15 cellular contexts compared by ENCODE assay signal in genomic region chr22:33605201-33605600, GRCh38.
"Had no signal": no experiment of that assay in that cellular context is flagged by ENCODE, and none has a peak within 500 bp of the region (broad histone marks: within the 10 kb centered on the region; RNA-seq: fewer than 3 reads in every experiment).

No MANE protein-coding gene starts in this region.

- H3K27me3 Mint-ChIP-seq: activated naive CD8-positive, alpha-beta T cell treated with anti-CD3 and anti-CD28 coated beads, Interleukin-2, amount 10 ng/mL, durations not matched to agents 7 days and 5 days; natural killer cell treated with Interleukin-12 subunit alpha and Interleukin-12 subunit beta and Interleukin-15 and Interleukin-18, amount 100 ng/mL, for 72 hours had no signal

- DNase-seq: activated CD4-positive, alpha-beta T cell treated with anti-CD3 and anti-CD28 coated beads for 1 hour; activated CD4-positive, alpha-beta T cell treated with anti-CD3 and anti-CD28 coated beads, Interleukin-2, amount 50 U/mL, for 48 hours; activated naive CD8-positive, alpha-beta T cell treated with anti-CD3 and anti-CD28 coated beads, Interleukin-2, amount 10 ng/mL, durations not matched to agents 7 days and 5 days; activated T-cell treated with anti-CD3 and anti-CD28 coated beads, Interleukin-2, amount 50 U/mL, for 48 hours; aorta; immature natural killer cell; left colon; mammary epithelial cell; psoas muscle; stimulated activated CD4-positive, alpha-beta T cell treated with anti-CD3 and anti-CD28 coated beads, Interleukin-12 subunit alpha, Interleukin-12 subunit beta, amount 100 ng/mL, for 4 hours; stimulated activated naive CD4-positive, alpha-beta T cell treated with Interleukin-2 at 50 U/mL for 16 hours; SW 1271 had no signal

- H3K4me3 Mint-ChIP-seq: activated naive CD8-positive, alpha-beta T cell treated with anti-CD3 and anti-CD28 coated beads, Interleukin-2, amount 10 ng/mL, durations not matched to agents 7 days and 5 days; immature natural killer cell; natural killer cell treated with Interleukin-12 subunit alpha and Interleukin-12 subunit beta and Interleukin-15 and Interleukin-18, amount 100 ng/mL, for 72 hours; T-helper 2 cell treated with Interferon-gamma antibody and Interleukin-4, amounts not matched to agents 5 μg/mL and 100 μg/mL, for 36 hours had no signal

- H3K36me3 Mint-ChIP-seq: activated naive CD8-positive, alpha-beta T cell treated with anti-CD3 and anti-CD28 coated beads, Interleukin-2, amount 10 ng/mL, durations not matched to agents 7 days and 5 days; natural killer cell treated with Interleukin-12 subunit alpha and Interleukin-12 subunit beta and Interleukin-15 and Interleukin-18, amount 100 ng/mL, for 72 hours had no signal

- H3K4me3 ChIP-seq: breast epithelium, psoas muscle had no signal

- ATAC-seq: left colon; natural killer cell treated with Interleukin-12 subunit alpha and Interleukin-12 subunit beta and Interleukin-15 and Interleukin-18, amount 100 ng/mL, for 72 hours had no signal

- H3K4me1 ChIP-seq: breast epithelium, psoas muscle had no signal

- H3K27ac Mint-ChIP-seq: activated naive CD8-positive, alpha-beta T cell treated with anti-CD3 and anti-CD28 coated beads, Interleukin-2, amount 10 ng/mL, durations not matched to agents 7 days and 5 days; immature natural killer cell; natural killer cell treated with Interleukin-12 subunit alpha and Interleukin-12 subunit beta and Interleukin-15 and Interleukin-18, amount 100 ng/mL, for 72 hours; T-helper 2 cell treated with Interferon-gamma antibody and Interleukin-4, amounts not matched to agents 5 μg/mL and 100 μg/mL, for 36 hours had no signal

- H3K36me3 ChIP-seq: breast epithelium had no signal

- H3K27ac ChIP-seq: breast epithelium, psoas muscle had no signal

- H3K4me1 Mint-ChIP-seq: activated naive CD8-positive, alpha-beta T cell treated with anti-CD3 and anti-CD28 coated beads, Interleukin-2, amount 10 ng/mL, durations not matched to agents 7 days and 5 days; immature natural killer cell had no signal

- H3K9me3 ChIP-seq: breast epithelium, psoas muscle had no signal

- H3K27me3 ChIP-seq: breast epithelium had no signal
